Comparison of ENCODE assay signal across 8 cellular contexts in the genomic region with DNA sequence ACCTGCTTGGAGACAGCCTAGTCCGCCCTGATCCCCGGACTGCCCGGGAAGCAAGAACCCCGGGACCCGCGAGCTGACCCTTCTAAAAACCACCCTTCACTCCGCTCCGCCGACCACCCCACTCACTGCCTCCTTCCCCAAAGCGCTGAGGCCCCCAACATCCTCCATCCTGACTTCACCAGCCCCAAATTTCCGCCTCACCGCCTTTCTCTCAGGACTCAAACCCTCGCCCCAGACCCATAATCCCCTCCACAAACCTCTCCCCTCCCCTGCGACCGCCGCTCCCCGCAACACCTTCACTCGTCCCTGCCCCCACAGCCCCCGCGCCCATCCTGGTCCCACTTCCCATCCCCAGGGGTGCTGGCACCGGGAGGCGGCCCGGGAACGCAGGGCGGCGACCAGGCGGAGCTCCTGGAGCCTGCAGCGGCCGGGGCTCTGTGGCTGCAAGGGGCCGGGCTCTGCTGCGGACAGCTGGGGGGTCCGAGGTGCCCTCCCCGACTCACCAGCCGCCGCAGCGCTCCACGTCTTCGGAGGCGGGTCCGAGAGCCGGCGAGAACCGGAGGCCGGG. TPM values are rescaled to one million over a fixed set of nuclear protein-coding genes. Genes with fewer than 3 reads are reported as not detected.
DNase-seq lines count a peak whose midpoint lies in the region; ATAC-seq and TF ChIP-seq lines count a peak whose summit lies in the region.

No MANE protein-coding gene starts in this region.

- no peak overlapping the region for H2BK5ac ChIP-seq in H9 (ENCODE audit: insufficient read length, low read length)

- H2AFZ ChIP-seq in H9 (ENCODE audit: low read length) = no peak overlapping the region

- peaks cover 2% of the 10 kb centered on the region; the same call in 1 of the 2 replicates for H3K4me1 ChIP-seq in H9 (ENCODE audit: insufficient read depth, low read length)
- peaks cover 0 to 19% (median 12%) of the 10 kb centered on the region in 9 donors for H3K4me1 ChIP-seq in heart right ventricle
- no peaks in the 10 kb centered on the region for H3K4me1 ChIP-seq in prostate gland (replicated peaks)

- H4K5ac ChIP-seq in H9 (ENCODE audit: insufficient read length, low read depth, low read length) = no peak overlapping the region

- no peaks in the 10 kb centered on the region for H3K9me3 ChIP-seq in H9 (ENCODE audit: control insufficient read depth, low read depth, low read length)
- no peaks in the 10 kb centered on the region for H3K9me3 ChIP-seq in heart right ventricle
- no peaks in the 10 kb centered on the region for H3K9me3 ChIP-seq in prostate gland

- peak in 1 of 8 donors; percentile 25 for ATAC-seq in heart right ventricle

- no peak overlapping the region for H2BK120ac ChIP-seq in H9 (ENCODE audit: low read depth, low read length, poor library complexity, severe bottlenecking)

- H3K79me1 ChIP-seq in H9 (ENCODE audit: insufficient read depth, low read depth, low read length, poor library complexity, severe bottlenecking) = peaks cover 3% of the 10 kb centered on the region

- no peaks in the 10 kb centered on the region for H3K27me3 ChIP-seq in H9 (ENCODE audit: insufficient read depth, low read length)
- no peaks in the 10 kb centered on the region for H3K27me3 ChIP-seq in heart right ventricle
- H3K27me3 ChIP-seq in prostate gland (replicated peaks; ENCODE audit: insufficient read depth) = no peaks in the 10 kb centered on the region

- DNase-seq in AG20443 (ENCODE audit: low spot score) = peak; percentile 25
- no peak for DNase-seq in H9
- no peak for DNase-seq in activated CD4-positive, alpha-beta memory T cell treated with anti-CD3 and anti-CD28 coated beads, Interleukin-2, amount 10 ng/mL, durations not matched to agents 7 days and 5 days
- no peak for DNase-seq in heart right ventricle
- peak; percentile 40 for DNase-seq in prostate gland (ENCODE audit: low spot score)
- DNase-seq in NCI-H748 (lab: John Stamatoyannopoulos, UW; ENCODE audit: unreplicated experiment) = no peak
- DNase-seq in Ammon's horn (ENCODE audit: low spot score) = no peak
- DNase-seq in activated CD4-positive, alpha-beta T cell treated with anti-CD3 and anti-CD28 coated beads for 1 hour = no peak

- H3K27ac ChIP-seq in H9 (ENCODE audit: insufficient read length, low read depth, low read length) (no peak overlapping the region), heart right ventricle (peak overlapping the region in 9 of 10 donors; percentile 63 to 89 (median 81)), prostate gland (peak overlapping the region; percentile 85 to 90)

- no peak overlapping the region for H4K8ac ChIP-seq in H9 (replicated peaks; ENCODE audit: insufficient read length, low read depth, low read length)

- H2BK15ac ChIP-seq in H9 (ENCODE audit: low read depth, low read length) = no peak overlapping the region

- H3K27me3 Mint-ChIP-seq in H9 (ENCODE audit: low read depth) = no peaks in the 10 kb centered on the region; the same call in 1 of the 2 replicates
- peaks cover 9% of the 10 kb centered on the region for H3K27me3 Mint-ChIP-seq in activated CD4-positive, alpha-beta memory T cell treated with anti-CD3 and anti-CD28 coated beads, Interleukin-2, amount 10 ng/mL, durations not matched to agents 7 days and 5 days

- H3K4me2 ChIP-seq in H9 (ENCODE audit: insufficient read depth, insufficient read length, low read length) = peak overlapping the region; percentile 98

- peak overlapping the region; percentile 81 for H3K18ac ChIP-seq in H9 (ENCODE audit: insufficient read length, low read depth, low read length)

- TF ChIP-seq POLR2A in prostate gland (IDR thresholded peaks at IDR 0.05) = peak; percentile 64

- no peak overlapping the region for H2AK5ac ChIP-seq in H9 (ENCODE audit: insufficient read length, low read length)

- H3K14ac ChIP-seq in H9 (ENCODE audit: insufficient read depth, low read length) = peak overlapping the region; percentile 77

- H3K23me2 ChIP-seq in H9 (ENCODE audit: insufficient read length, low read depth, low read length, poor library complexity, severe bottlenecking) = peaks cover 5% of the 10 kb centered on the region

- TF ChIP-seq CTCF in H9 (conservative IDR thresholded peaks at IDR 0.05) (no peak), heart right ventricle (IDR thresholded peaks at IDR 0.05) (no peak), prostate gland (IDR thresholded peaks at IDR 0.05) (no peak)

- H3K4me1 Mint-ChIP-seq in H9 = peaks cover 16 to 37% of the 10 kb centered on the region in 2 experiments
- peaks cover 34% of the 10 kb centered on the region for H3K4me1 Mint-ChIP-seq in activated CD4-positive, alpha-beta memory T cell treated with anti-CD3 and anti-CD28 coated beads, Interleukin-2, amount 10 ng/mL, durations not matched to agents 7 days and 5 days

- no peaks in the 10 kb centered on the region; the same call in 1 of the 2 replicates for H3K79me2 ChIP-seq in H9 (ENCODE audit: insufficient read depth, low read length)

- no peak overlapping the region for H3K23ac ChIP-seq in H9 (ENCODE audit: insufficient read length, low read depth, low read length)

- no peak overlapping the region for H3T11ph ChIP-seq in H9 (ENCODE audit: low read length)

- H3K4me3 Mint-ChIP-seq in H9 = peak overlapping the region; percentile 98
- H3K4me3 Mint-ChIP-seq in activated CD4-positive, alpha-beta memory T cell treated with anti-CD3 and anti-CD28 coated beads, Interleukin-2, amount 10 ng/mL, durations not matched to agents 7 days and 5 days = peak overlapping the region; percentile 83

- H3K36me3 Mint-ChIP-seq in H9 (ENCODE audit: insufficient read depth in 1 of 3, low read depth in 3 of 3) = peaks cover 0 to 8% (median 5%) of the 10 kb centered on the region in 3 experiments; a peak in 3 of 7 replicates
- H3K36me3 Mint-ChIP-seq in activated CD4-positive, alpha-beta memory T cell treated with anti-CD3 and anti-CD28 coated beads, Interleukin-2, amount 10 ng/mL, durations not matched to agents 7 days and 5 days (ENCODE audit: low read depth) = no peaks in the 10 kb centered on the region

- H3K27ac Mint-ChIP-seq in H9 = peak overlapping the region; percentile 81 to 97 (median 81); a peak in 6 of 7 replicates
- H3K27ac Mint-ChIP-seq in activated CD4-positive, alpha-beta memory T cell treated with anti-CD3 and anti-CD28 coated beads, Interleukin-2, amount 10 ng/mL, durations not matched to agents 7 days and 5 days = peak overlapping the region; percentile 37

- WGBS in H9 (ENCODE audit: extremely low coverage, insufficient read length, low lambda C conversion rate) = no CpG with 5 or more reads among the region's 44 CpGs
- WGBS in heart right ventricle, 2 donors = 0 to 1% methylated on average over 44 of the region's 44 CpGs
- WGBS in prostate gland = under 1% methylated on average over 44 of the region's 44 CpGs

- intact Hi-C loops in heart right ventricle (cut with DNase I) = loop anchor here in 6 of 10 donors (2.0 to 10.0 kb wide), 5 partner anchors 66 to 337 kb away; a partner anchor contains a TSS
- intact Hi-C loops in prostate gland (cut with DNase I) = loop anchor here (5.0 kb wide), 2 partner anchors 71 to 146 kb away; a partner anchor contains a TSS

- CTCF ChIA-PET in activated CD4-positive, alpha-beta memory T cell treated with anti-CD3 and anti-CD28 coated beads, Interleukin-2, amount 10 ng/mL, durations not matched to agents 7 days and 5 days (lab: Charles Lee) = interaction anchor here (0.6 to 2.0 kb wide), 3 partner anchors 14 to 459 kb away, joined by 3 to 6 read pairs (median 3); no protein-coding TSS in a partner anchor

- H4K20me1 ChIP-seq in H9 (ENCODE audit: control insufficient read depth, insufficient read depth, insufficient read length) = no peaks in the 10 kb centered on the region

- H3K36me3 ChIP-seq in heart right ventricle (no peaks in the 10 kb centered on the region), prostate gland (no peaks in the 10 kb centered on the region)

- no peak overlapping the region for H2BK12ac ChIP-seq in H9 (ENCODE audit: insufficient read length, low read depth, low read length)

- peak overlapping the region; percentile 88 for H3K9ac ChIP-seq in H9 (ENCODE audit: extremely low read depth, insufficient read length, low read length)

- no peak overlapping the region for H3K56ac ChIP-seq in H9 (ENCODE audit: insufficient read length, low read depth, low read length)

- POLR2A ChIA-PET in activated CD4-positive, alpha-beta memory T cell treated with anti-CD3 and anti-CD28 coated beads, Interleukin-2, amount 10 ng/mL, durations not matched to agents 7 days and 5 days (lab: Charles Lee) = interaction anchor here (1.0 to 1.4 kb wide), 4 partner anchors 15 to 276 kb away, joined by 3 to 7 read pairs (median 3); a partner anchor contains a TSS

- no peak overlapping the region for H4K91ac ChIP-seq in H9 (ENCODE audit: insufficient read length, low read depth, low read length)

- no peak overlapping the region for H2BK20ac ChIP-seq in H9 (ENCODE audit: low read depth, low read length, poor library complexity, severe bottlenecking)

- H3K4ac ChIP-seq in H9 (ENCODE audit: low read depth, low read length) = no peak overlapping the region; the same call in 1 of the 2 replicates

- no peaks in the 10 kb centered on the region for H3K9me3 Mint-ChIP-seq in H9
- no peaks in the 10 kb centered on the region for H3K9me3 Mint-ChIP-seq in activated CD4-positive, alpha-beta memory T cell treated with anti-CD3 and anti-CD28 coated beads, Interleukin-2, amount 10 ng/mL, durations not matched to agents 7 days and 5 days

- H3K4me3 ChIP-seq in heart right ventricle (peak overlapping the region; percentile 64 to 97 (median 88)), prostate gland (peak overlapping the region; percentile 86 to 96)

RNA-seq across cellular contexts. Expression of a gene that starts 0.3 kb away (rescaled TPM):
- total RNA-seq in H9 (2021) (32.3 and 38.7 TPM in 2 replicates), heart right ventricle (10 to 100 TPM in 9 of 10 donors, 1 to 10 TPM in 1; 7.1 to 24.2 (median 13.3) TPM), prostate gland (10 to 100 TPM; 12.4 to 17.7 TPM)
- 10 to 100 TPM; 19.9 TPM for total RNA-seq in activated CD4-positive, alpha-beta memory T cell treated with anti-CD3 and anti-CD28 coated beads, Interleukin-2, amount 10 ng/mL, durations not matched to agents 7 days and 5 days
- 10 to 100 TPM in 1 of 2 donors, 1 to 10 TPM in 1; 8.9 to 20.9 TPM for polyA plus RNA-seq in heart right ventricle

Comparison
In these comparisons a context has a peak if more than half of its experiments do, and no peak if none do; other contexts are left out.
1. DNase-seq: peak in AG20443 (single experiment) and prostate gland (single experiment); none in H9 (single experiment), activated CD4-positive, alpha-beta memory T cell treated with anti-CD3 and anti-CD28 coated beads, Interleukin-2, amount 10 ng/mL, durations not matched to agents 7 days and 5 days (single experiment), heart right ventricle (0 of 2), NCI-H748 (single experiment), Ammon's horn (single experiment) and activated CD4-positive, alpha-beta T cell treated with anti-CD3 and anti-CD28 coated beads for 1 hour (single experiment).